14 cellular contexts compared by ENCODE assay signal in the genomic region with DNA sequence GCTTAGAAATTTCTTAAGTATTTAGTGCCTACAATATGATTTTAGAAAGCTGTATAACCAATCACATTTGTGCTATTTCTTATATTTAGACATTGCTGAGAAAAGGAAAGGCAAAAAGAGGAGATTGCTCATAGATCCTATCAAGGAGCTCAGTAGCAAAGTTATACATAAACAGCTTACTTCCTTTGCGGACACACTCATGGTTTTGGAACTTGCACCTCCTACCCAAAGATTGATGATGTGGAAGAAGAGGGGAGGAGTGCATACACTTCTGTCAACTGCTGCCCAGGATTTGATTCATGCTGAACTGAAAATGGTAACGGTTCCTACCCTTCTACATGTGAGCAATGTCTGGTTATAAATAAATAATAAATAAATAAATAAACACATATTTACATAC. TPM values are rescaled to one million over a fixed set of nuclear protein-coding genes. Genes with fewer than 3 reads are reported as not detected.
DNase-seq lines count a peak whose midpoint lies in the region; ATAC-seq and TF ChIP-seq lines count a peak whose summit lies in the region.
"Had no signal": no experiment of that assay in that cellular context is flagged by ENCODE, and none has a peak within 500 bp of the region (broad histone marks: within the 10 kb centered on the region; RNA-seq: fewer than 3 reads in every experiment).

No MANE protein-coding gene starts in this region.

- H3K4me3 ChIP-seq in RWPE2 (ENCODE audit: severe bottlenecking) (no peak overlapping the region), fibroblast of mammary gland (ENCODE audit: control insufficient read depth, low read depth, low read length) (no peak overlapping the region), right lobe of liver (no peak overlapping the region)
- H3K4me3 ChIP-seq: thoracic aorta had no signal

- no peaks in the 10 kb centered on the region for H3K9me3 ChIP-seq in RWPE2 (ENCODE audit: severe bottlenecking)
- no peaks in the 10 kb centered on the region for H3K9me3 ChIP-seq in right lobe of liver
- H3K9me3 ChIP-seq: thoracic aorta had no signal

- H3K4me1 ChIP-seq in RWPE2 (ENCODE audit: insufficient read depth, poor library complexity, severe bottlenecking) = no peaks in the 10 kb centered on the region
- no peaks in the 10 kb centered on the region for H3K4me1 ChIP-seq in right lobe of liver

- H3K36me3 ChIP-seq in RWPE2 (ENCODE audit: low read depth) (no peaks in the 10 kb centered on the region), right lobe of liver (no peaks in the 10 kb centered on the region)
- H3K36me3 ChIP-seq: thoracic aorta had no signal

- peak; percentile 87 for DNase-seq in A172 (ENCODE audit: low spot score)
- peak; percentile 44 for DNase-seq in GM04504 (ENCODE audit: low read depth)
- DNase-seq in RWPE2 (ENCODE audit: low spot score) = no peak
- DNase-seq in fibroblast of mammary gland (ENCODE audit: low read depth) = peak; percentile 82
- DNase-seq in right lobe of liver = no peak
- no peak for DNase-seq in nucleus accumbens (lab: John Stamatoyannopoulos, UW)
- no peak for DNase-seq in activated naive CD4-positive, alpha-beta T cell treated with Interleukin-2 at 50 U/mL for 16 hours
- DNase-seq: activated T-cell treated with anti-CD3 and anti-CD28 coated beads, Interleukin-2, amount 50 U/mL, for 48 hours; NCI-H2227 treated with DMSO at 0.1 percent for 48 hours; retina had no signal

- H3K27me3 ChIP-seq in RWPE2 (ENCODE audit: insufficient read depth, poor library complexity, severe bottlenecking) (peaks cover 7% of the 10 kb centered on the region), right lobe of liver (peaks cover 0 to 4% of the 10 kb centered on the region in 2 donors)

- 63% methylated on average over 2 of the region's 2 CpGs for WGBS in right lobe of liver (ENCODE audit: insufficient coverage, low coverage, low lambda C conversion rate, missing lambda C conversion rate)

- peak; percentile 80 for ATAC-seq in RWPE2 (ENCODE audit: low read depth)
- no peak for ATAC-seq in right lobe of liver
- ATAC-seq in HG02973 (IDR thresholded peaks at IDR 0.05; ENCODE audit: unreplicated experiment) = no peak

- intact Hi-C loops in right lobe of liver (cut with DNase I) = no loop called here

- no peak for TF ChIP-seq POLR2A in right lobe of liver (IDR thresholded peaks at IDR 0.05)

- TF ChIP-seq CTCF in RWPE2 (IDR thresholded peaks at IDR 0.05; ENCODE audit: poor library complexity, severe bottlenecking) (no peak), fibroblast of mammary gland (conservative IDR thresholded peaks at IDR 0.05; ENCODE audit: control insufficient read depth, insufficient read depth, low read depth, low read length) (no peak), right lobe of liver (IDR thresholded peaks at IDR 0.05) (no peak)

- H3K27ac ChIP-seq in RWPE2 (ENCODE audit: poor library complexity, severe bottlenecking) = no peak overlapping the region
- H3K27ac ChIP-seq in right lobe of liver = no peak overlapping the region
- H3K27ac ChIP-seq: KMS-11, RWPE1, thoracic aorta had no signal

RNA-seq across cellular contexts. Expression of a gene that starts 16.7 kb away (rescaled TPM):
- total RNA-seq in A172 (2014; rRNA removed; shearing (Covaris generic)) = 0.07 and 0.90 TPM in 2 replicates
- not detected for total RNA-seq in right lobe of liver
- total RNA-seq: thoracic aorta had no signal

RNA-seq across cellular contexts. Expression of a gene that starts 23.6 kb away (rescaled TPM):
- 11.6 and 13.9 TPM in 2 replicates for total RNA-seq in A172 (2014; rRNA removed; shearing (Covaris generic))
- under 1 TPM; 0.11 to 0.61 (median 0.12) TPM for total RNA-seq in right lobe of liver

RNA-seq across cellular contexts. Expression of a gene that starts 39.3 kb away (rescaled TPM):
- total RNA-seq in A172 (2014; rRNA removed; shearing (Covaris generic)) = not detected in 2 replicates
- under 1 TPM in 1 of 6 experiments, not detected in 5; 0.19 TPM for total RNA-seq in right lobe of liver

RNA-seq across cellular contexts. Expression of a gene that starts 57.7 kb away (rescaled TPM):
- 0.67 and 0.72 TPM in 2 replicates for total RNA-seq in A172 (2014; rRNA removed; shearing (Covaris generic))
- 1 to 10 TPM in 4 of 6 experiments, under 1 TPM in 2; 0.37 to 2.8 (median 1.8) TPM for total RNA-seq in right lobe of liver
- total RNA-seq: thoracic aorta had no signal

Comparison
In these comparisons a context has a peak if more than half of its experiments do, and no peak if none do; other contexts are left out.
1. DNase-seq: peak in A172 (single experiment), GM04504 (single experiment) and fibroblast of mammary gland (single experiment); none in RWPE2 (single experiment), right lobe of liver (0 of 3), nucleus accumbens (0 of 56) and activated naive CD4-positive, alpha-beta T cell treated with Interleukin-2 at 50 U/mL for 16 hours (single experiment).